ENCODE assay signal across 33 cellular contexts in the genomic region with DNA sequence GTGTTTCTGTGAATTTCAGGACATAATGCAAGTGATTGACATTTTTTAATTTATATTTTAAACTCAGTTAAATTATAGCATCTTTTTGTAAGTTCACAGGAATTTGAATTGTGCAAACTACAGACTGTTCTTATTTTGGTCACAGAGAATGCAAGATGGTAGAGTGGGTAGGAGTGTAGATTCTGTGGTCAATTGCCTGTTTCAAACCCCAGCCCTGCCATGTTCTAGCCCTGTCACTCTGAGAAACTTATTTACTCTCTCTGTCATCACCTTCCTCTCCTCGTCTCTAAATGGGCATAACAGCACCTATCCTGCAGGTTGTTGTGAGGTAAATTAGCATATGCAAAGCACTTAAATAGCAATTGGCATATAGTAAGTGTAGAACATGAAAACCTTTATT.
"Had no signal": no experiment of that assay in that cellular context is flagged by ENCODE, and none has a peak within 500 bp of the region (broad histone marks: within the 10 kb centered on the region; RNA-seq: fewer than 3 reads in every experiment).

No MANE protein-coding gene starts in this region.

- H3K4me1 Mint-ChIP-seq: activated CD4-positive, alpha-beta memory T cell treated with anti-CD3 and anti-CD28 coated beads, Interleukin-2, amount 10 ng/mL, durations not matched to agents 7 days and 5 days; activated CD4-positive, alpha-beta T cell treated with anti-CD3 and anti-CD28 coated beads for 36 hours; activated CD4-positive, alpha-beta T cell treated with anti-CD3 and anti-CD28 coated beads, Interleukin-2, amount 10 ng/mL, durations not matched to agents 7 days and 5 days; activated CD8-positive, alpha-beta memory T cell treated with anti-CD3 and anti-CD28 coated beads, Interleukin-2, amount 10 ng/mL, durations not matched to agents 7 days and 5 days; activated naive CD8-positive, alpha-beta T cell treated with anti-CD3 and anti-CD28 coated beads for 36 hours; activated T-helper 17 cell treated with anti-CD3 and anti-CD28 coated beads, Interleukin-2, amount 50 U/mL, for 72 hours had no signal

- H3K27ac Mint-ChIP-seq: activated CD4-positive, alpha-beta memory T cell treated with anti-CD3 and anti-CD28 coated beads, Interleukin-2, amount 10 ng/mL, durations not matched to agents 7 days and 5 days; activated CD4-positive, alpha-beta T cell treated with anti-CD3 and anti-CD28 coated beads for 36 hours; activated CD4-positive, alpha-beta T cell treated with anti-CD3 and anti-CD28 coated beads, Interleukin-2, amount 10 ng/mL, durations not matched to agents 7 days and 5 days; activated CD8-positive, alpha-beta memory T cell treated with anti-CD3 and anti-CD28 coated beads, Interleukin-2, amount 10 ng/mL, durations not matched to agents 7 days and 5 days; activated CD8-positive, alpha-beta T cell treated with anti-CD3 and anti-CD28 coated beads, Interleukin-2, amount 10 ng/mL, durations not matched to agents 7 days and 5 days; activated naive CD4-positive, alpha-beta T cell treated with anti-CD3 and anti-CD28 coated beads for 36 hours; activated naive CD4-positive, alpha-beta T cell treated with anti-CD3 and anti-CD28 coated beads, Interleukin-2, amount 50 U/mL, for 72 hours; activated naive CD8-positive, alpha-beta T cell treated with anti-CD3 and anti-CD28 coated beads for 36 hours; activated T-cell treated with anti-CD3 and anti-CD28 coated beads, Interleukin-2, amount 50 U/mL, for 24 hours; activated T-helper 17 cell treated with anti-CD3 and anti-CD28 coated beads, Interleukin-2, amount 50 U/mL, for 72 hours; T-helper 1 cell treated with Interleukin-12 subunit alpha and Interleukin-12 subunit beta and Interleukin-4 antibody, amounts not matched to agents 30 μg/mL and 1 μg/mL, for 36 hours; T-helper 2 cell treated with Interferon-gamma antibody and Interleukin-4, amounts not matched to agents 5 μg/mL and 100 μg/mL, for 36 hours had no signal

- H3K9me3 Mint-ChIP-seq: activated CD4-positive, alpha-beta T cell treated with anti-CD3 and anti-CD28 coated beads, Interleukin-2, amount 10 ng/mL, durations not matched to agents 7 days and 5 days; activated T-cell treated with anti-CD3 and anti-CD28 coated beads, Interleukin-2, amount 50 U/mL, for 24 hours; T-helper 1 cell treated with Interleukin-12 subunit alpha and Interleukin-12 subunit beta and Interleukin-4 antibody, amounts not matched to agents 30 μg/mL and 1 μg/mL, for 36 hours; T-helper 2 cell treated with Interferon-gamma antibody and Interleukin-4, amounts not matched to agents 5 μg/mL and 100 μg/mL, for 36 hours had no signal

- H3K36me3 Mint-ChIP-seq: activated CD8-positive, alpha-beta memory T cell treated with anti-CD3 and anti-CD28 coated beads, Interleukin-2, amount 10 ng/mL, durations not matched to agents 7 days and 5 days; activated naive CD4-positive, alpha-beta T cell treated with anti-CD3 and anti-CD28 coated beads, Interleukin-2, amount 50 U/mL, for 72 hours; activated naive CD8-positive, alpha-beta T cell treated with anti-CD3 and anti-CD28 coated beads for 36 hours had no signal

- DNase-seq: activated CD4-positive, alpha-beta memory T cell treated with anti-CD3 and anti-CD28 coated beads, Interleukin-2, amount 10 ng/mL, durations not matched to agents 7 days and 5 days; activated CD4-positive, alpha-beta T cell treated with anti-CD3 and anti-CD28 coated beads for 1 hour; activated CD4-positive, alpha-beta T cell treated with anti-CD3 and anti-CD28 coated beads for 36 hours; activated CD4-positive, alpha-beta T cell treated with anti-CD3 and anti-CD28 coated beads for 48 hours; activated CD4-positive, alpha-beta T cell treated with anti-CD3 and anti-CD28 coated beads, Interleukin-2, amount 10 ng/mL, durations not matched to agents 7 days and 5 days; activated CD4-positive, alpha-beta T cell treated with anti-CD3 and anti-CD28 coated beads, Interleukin-2, amount 50 U/mL, for 48 hours; activated CD4-positive, CD25-positive, alpha-beta regulatory T cell; activated CD8-positive, alpha-beta memory T cell treated with anti-CD3 and anti-CD28 coated beads for 24 hours; activated CD8-positive, alpha-beta memory T cell treated with anti-CD3 and anti-CD28 coated beads, Interleukin-2, amount 10 ng/mL, durations not matched to agents 7 days and 5 days; activated CD8-positive, alpha-beta memory T cell treated with anti-CD3 and anti-CD28 coated beads, Interleukin-2, amount 50 U/mL, for 48 hours; activated CD8-positive, alpha-beta T cell treated with anti-CD3 and anti-CD28 coated beads, Interleukin-2, amount 10 ng/mL, durations not matched to agents 7 days and 5 days; activated effector memory CD4-positive, alpha-beta T cell treated with anti-CD3 and anti-CD28 coated beads, Interleukin-2, amount 50 U/mL, for 16 hours; activated gamma-delta T cell treated with Interleukin-2 at 50 U/mL for 16 hours; activated naive CD4-positive, alpha-beta T cell; activated naive CD4-positive, alpha-beta T cell treated with anti-CD3 and anti-CD28 coated beads for 36 hours; activated naive CD4-positive, alpha-beta T cell treated with anti-CD3 and anti-CD28 coated beads, Interleukin-2, amount 50 U/mL, for 16 hours; activated naive CD8-positive, alpha-beta T cell treated with anti-CD3 and anti-CD28 coated beads for 36 hours; activated T-cell treated with anti-CD3 and anti-CD28 coated beads, Interleukin-2, amount 50 U/mL, for 24 hours; activated T-cell treated with anti-CD3 and anti-CD28 coated beads, Interleukin-2, amount 50 U/mL, for 48 hours; adrenal gland; amniotic stem cell; aorta; body of pancreas; brain microvascular endothelial cell; central memory CD4-positive, alpha-beta T cell; T-helper 1 cell; T-helper 2 cell; T-helper 9 cell had no signal

- H3K4me3 Mint-ChIP-seq: activated CD4-positive, alpha-beta memory T cell treated with anti-CD3 and anti-CD28 coated beads, Interleukin-2, amount 10 ng/mL, durations not matched to agents 7 days and 5 days; activated CD4-positive, alpha-beta T cell treated with anti-CD3 and anti-CD28 coated beads for 36 hours; activated CD4-positive, alpha-beta T cell treated with anti-CD3 and anti-CD28 coated beads, Interleukin-2, amount 10 ng/mL, durations not matched to agents 7 days and 5 days; activated CD8-positive, alpha-beta memory T cell treated with anti-CD3 and anti-CD28 coated beads, Interleukin-2, amount 10 ng/mL, durations not matched to agents 7 days and 5 days; activated CD8-positive, alpha-beta T cell treated with anti-CD3 and anti-CD28 coated beads, Interleukin-2, amount 10 ng/mL, durations not matched to agents 7 days and 5 days; activated naive CD4-positive, alpha-beta T cell treated with anti-CD3 and anti-CD28 coated beads for 36 hours; activated naive CD8-positive, alpha-beta T cell treated with anti-CD3 and anti-CD28 coated beads for 36 hours; activated T-cell treated with anti-CD3 and anti-CD28 coated beads, Interleukin-2, amount 50 U/mL, for 24 hours; activated T-helper 17 cell treated with anti-CD3 and anti-CD28 coated beads, Interleukin-2, amount 50 U/mL, for 72 hours; T-helper 1 cell treated with Interleukin-12 subunit alpha and Interleukin-12 subunit beta and Interleukin-4 antibody, amounts not matched to agents 30 μg/mL and 1 μg/mL, for 36 hours; T-helper 2 cell treated with Interferon-gamma antibody and Interleukin-4, amounts not matched to agents 5 μg/mL and 100 μg/mL, for 36 hours had no signal

- H3K27me3 Mint-ChIP-seq: activated CD4-positive, alpha-beta memory T cell treated with anti-CD3 and anti-CD28 coated beads, Interleukin-2, amount 10 ng/mL, durations not matched to agents 7 days and 5 days; activated CD4-positive, alpha-beta T cell treated with anti-CD3 and anti-CD28 coated beads for 36 hours; activated CD4-positive, alpha-beta T cell treated with anti-CD3 and anti-CD28 coated beads, Interleukin-2, amount 10 ng/mL, durations not matched to agents 7 days and 5 days; activated CD8-positive, alpha-beta memory T cell treated with anti-CD3 and anti-CD28 coated beads, Interleukin-2, amount 10 ng/mL, durations not matched to agents 7 days and 5 days; activated naive CD8-positive, alpha-beta T cell treated with anti-CD3 and anti-CD28 coated beads for 36 hours; activated T-cell treated with anti-CD3 and anti-CD28 coated beads, Interleukin-2, amount 50 U/mL, for 24 hours; activated T-helper 17 cell treated with anti-CD3 and anti-CD28 coated beads, Interleukin-2, amount 50 U/mL, for 72 hours had no signal

- ATAC-seq: activated CD4-positive, alpha-beta T cell treated with anti-CD3 and anti-CD28 coated beads for 36 hours; activated CD4-positive, CD25-positive, alpha-beta regulatory T cell treated with anti-CD3 and anti-CD28 coated beads, Interleukin-2, amount 50 U/mL, for 24 hours; activated CD8-positive, alpha-beta memory T cell treated with anti-CD3 and anti-CD28 coated beads, Interleukin-2, amount 10 ng/mL, durations not matched to agents 7 days and 5 days; activated CD8-positive, alpha-beta T cell treated with anti-CD3 and anti-CD28 coated beads, Interleukin-2, amount 10 ng/mL, durations not matched to agents 7 days and 5 days; activated naive CD4-positive, alpha-beta T cell treated with anti-CD3 and anti-CD28 coated beads, Interleukin-2, amount 50 U/mL, for 72 hours; activated T-helper 17 cell treated with anti-CD3 and anti-CD28 coated beads, Interleukin-2, amount 50 U/mL, for 72 hours; body of pancreas had no signal
